In the genomic region with DNA sequence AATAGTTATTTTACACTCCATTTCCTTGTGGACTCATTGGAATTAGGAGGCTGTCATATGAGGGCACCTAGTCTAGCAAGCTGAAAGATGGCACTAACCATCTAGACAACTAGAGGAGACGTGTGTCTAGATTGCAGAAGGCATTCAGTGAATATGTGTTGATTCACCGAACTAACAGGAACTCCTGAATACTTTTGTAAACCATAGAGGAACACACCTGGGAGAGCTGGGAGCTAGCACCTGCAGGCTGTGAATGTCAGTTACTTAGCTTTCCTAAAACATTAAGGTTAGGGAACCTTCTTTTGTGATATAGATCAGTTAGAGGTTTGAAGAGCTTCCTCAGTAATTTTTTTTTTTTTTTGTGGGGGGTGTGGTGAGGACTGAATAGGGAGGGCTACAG, we compare ENCODE assay signal across 26 cellular contexts. TPM values are rescaled to one million over a fixed set of nuclear protein-coding genes. Genes with fewer than 3 reads are reported as not detected.
"Had no signal": no experiment of that assay in that cellular context is flagged by ENCODE, and none has a peak within 500 bp of the region (broad histone marks: within the 10 kb centered on the region; RNA-seq: fewer than 3 reads in every experiment).

No MANE protein-coding gene starts in this region.

- H3K4me1 ChIP-seq: colonic mucosa, uterus had no signal

- H3K9me3 ChIP-seq: colonic mucosa, heart left ventricle, left ventricle myocardium inferior, neutrophil, tibial artery, uterus had no signal

- H3K27ac Mint-ChIP-seq: activated CD4-positive, alpha-beta memory T cell treated with anti-CD3 and anti-CD28 coated beads, Interleukin-2, amount 10 ng/mL, durations not matched to agents 7 days and 5 days; activated naive CD4-positive, alpha-beta T cell treated with anti-CD3 and anti-CD28 coated beads, Interleukin-2, amount 50 U/mL, for 24 hours; memory B cell; natural killer cell had no signal

- DNase-seq: activated CD4-positive, alpha-beta memory T cell treated with anti-CD3 and anti-CD28 coated beads, Interleukin-2, amount 10 ng/mL, durations not matched to agents 7 days and 5 days; activated CD4-positive, alpha-beta T cell treated with anti-CD3 and anti-CD28 coated beads for 4 hours; activated effector memory CD4-positive, alpha-beta T cell treated with Interleukin-2 at 50 U/mL for 16 hours; activated T-cell treated with anti-CD3 and anti-CD28 coated beads, Interleukin-2, amount 50 U/mL, for 4 hours; central memory CD4-positive, alpha-beta T cell; colonic mucosa; effector CD4-positive, alpha-beta T cell; heart left ventricle; kidney; left ventricle myocardium inferior; natural killer cell; posterior cingulate gyrus; stimulated activated CD4-positive, alpha-beta T cell treated with anti-CD3 and anti-CD28 coated beads, Interleukin-4, amount 100 ng/mL, for 1 hour; stimulated activated naive CD4-positive, alpha-beta T cell; tibial artery; uterus; WERI-Rb-1 had no signal

- H3K36me3 Mint-ChIP-seq: activated naive CD4-positive, alpha-beta T cell treated with anti-CD3 and anti-CD28 coated beads, Interleukin-2, amount 50 U/mL, for 24 hours; memory B cell; natural killer cell had no signal

- H3K27ac ChIP-seq: colonic mucosa, heart left ventricle, left ventricle myocardium inferior, neutrophil, tibial artery, uterus, WERI-Rb-1 had no signal

- H3K4me1 Mint-ChIP-seq: activated CD4-positive, alpha-beta memory T cell treated with anti-CD3 and anti-CD28 coated beads, Interleukin-2, amount 10 ng/mL, durations not matched to agents 7 days and 5 days; memory B cell; natural killer cell had no signal

- H3K27me3 ChIP-seq: colonic mucosa, uterus had no signal

- H3K36me3 ChIP-seq: colonic mucosa, heart left ventricle, left ventricle myocardium inferior, neutrophil, tibial artery, uterus, WERI-Rb-1 had no signal

- H3K9me3 Mint-ChIP-seq: activated CD4-positive, alpha-beta memory T cell treated with anti-CD3 and anti-CD28 coated beads, Interleukin-2, amount 10 ng/mL, durations not matched to agents 7 days and 5 days; activated naive CD4-positive, alpha-beta T cell treated with anti-CD3 and anti-CD28 coated beads, Interleukin-2, amount 50 U/mL, for 24 hours; activated T-cell treated with anti-CD3 and anti-CD28 coated beads, Interleukin-2, amount 50 U/mL, for 4 hours; memory B cell; natural killer cell had no signal

- ATAC-seq: activated T-cell treated with anti-CD3 and anti-CD28 coated beads, Interleukin-2, amount 50 U/mL, for 4 hours; heart left ventricle; natural killer cell had no signal

- H3K4me3 ChIP-seq: colonic mucosa, heart left ventricle, left ventricle myocardium inferior, tibial artery, uterus had no signal

- H3K4me3 Mint-ChIP-seq: activated CD4-positive, alpha-beta memory T cell treated with anti-CD3 and anti-CD28 coated beads, Interleukin-2, amount 10 ng/mL, durations not matched to agents 7 days and 5 days; activated naive CD4-positive, alpha-beta T cell treated with anti-CD3 and anti-CD28 coated beads, Interleukin-2, amount 50 U/mL, for 24 hours; activated T-cell treated with anti-CD3 and anti-CD28 coated beads, Interleukin-2, amount 50 U/mL, for 4 hours; memory B cell; natural killer cell had no signal

RNA-seq across cellular contexts. Expression of gene OPN5, which starts 7.7 kb away (rescaled TPM):
- total RNA-seq: activated CD4-positive, alpha-beta memory T cell treated with anti-CD3 and anti-CD28 coated beads, Interleukin-2, amount 10 ng/mL, durations not matched to agents 7 days and 5 days; activated T-cell treated with anti-CD3 and anti-CD28 coated beads, Interleukin-2, amount 50 U/mL, for 4 hours; colonic mucosa; endothelial cell of umbilical vein; frontal cortex; left ventricle myocardium inferior; mucosa of gallbladder; natural killer cell; skeletal muscle tissue; subcutaneous adipose tissue; T-helper 1 cell treated with Interleukin-12 subunit alpha and Interleukin-12 subunit beta and Interleukin-4 antibody, amounts not matched to agents 30 ng/mL and 1 ng/mL, for 36 hours; uterus had no signal
